ENCODE assay signal across 9 cellular contexts in genomic region chr12:43776498-43776897, GRCh38. TPM values are rescaled to one million over a fixed set of nuclear protein-coding genes. Genes with fewer than 3 reads are reported as not detected.
DNase-seq lines count a peak whose midpoint lies in the region; ATAC-seq and TF ChIP-seq lines count a peak whose summit lies in the region.
"Had no signal": no experiment of that assay in that cellular context is flagged by ENCODE, and none has a peak within 500 bp of the region (broad histone marks: within the 10 kb centered on the region; RNA-seq: fewer than 3 reads in every experiment).

No MANE protein-coding gene starts in this region.

- H3K27me3 ChIP-seq in CD4-positive, alpha-beta memory T cell (ENCODE audit: insufficient read depth, low read length), result no peaks in the 10 kb centered on the region
- H3K27me3 ChIP-seq in NT2/D1 (ENCODE audit: insufficient read depth, insufficient read length), result no peaks in the 10 kb centered on the region
- no peaks in the 10 kb centered on the region for H3K27me3 ChIP-seq in tibial nerve
- H3K27me3 ChIP-seq in gastrocnemius medialis, result no peaks in the 10 kb centered on the region
- H3K27me3 ChIP-seq: SJSA1 had no signal

- no peak overlapping the region for H3K27ac Mint-ChIP-seq in CD4-positive, alpha-beta memory T cell
- H3K27ac Mint-ChIP-seq in activated T-helper 1 cell treated with anti-CD3 and anti-CD28 coated beads, Interleukin-12 subunit alpha, Interleukin-12 subunit beta, Interleukin-2, Interleukin-4 antibody, amounts not matched to agents 30 ng/mL and 10 ng/mL and 1 ng/mL, durations not matched to agents 14 hours and 24 hours and 36 hours, result no peak overlapping the region

- no peaks in the 10 kb centered on the region for H3K27me3 Mint-ChIP-seq in CD4-positive, alpha-beta memory T cell
- H3K27me3 Mint-ChIP-seq in activated T-helper 1 cell treated with anti-CD3 and anti-CD28 coated beads, Interleukin-12 subunit alpha, Interleukin-12 subunit beta, Interleukin-2, Interleukin-4 antibody, amounts not matched to agents 30 ng/mL and 10 ng/mL and 1 ng/mL, durations not matched to agents 14 hours and 24 hours and 36 hours (ENCODE audit: insufficient read depth), result no peaks in the 10 kb centered on the region

- POLR2A ChIA-PET in CD4-positive, alpha-beta memory T cell (lab: Charles Lee; ENCODE audit: partially characterized antibody), result interaction anchor here (1.6 to 2.1 kb wide), 2 partner anchors 17 to 106 kb away, joined by 4 to 8 read pairs; no protein-coding TSS in a partner anchor

- H3K4me1 Mint-ChIP-seq in CD4-positive, alpha-beta memory T cell, result peaks cover 1 to 6% (median 4%) of the 10 kb centered on the region in 4 donors
- H3K4me1 Mint-ChIP-seq in activated T-helper 1 cell treated with anti-CD3 and anti-CD28 coated beads, Interleukin-12 subunit alpha, Interleukin-12 subunit beta, Interleukin-2, Interleukin-4 antibody, amounts not matched to agents 30 ng/mL and 10 ng/mL and 1 ng/mL, durations not matched to agents 14 hours and 24 hours and 36 hours (ENCODE audit: low read depth), result peaks cover 6% of the 10 kb centered on the region

- no peaks in the 10 kb centered on the region for H3K9me3 ChIP-seq in CD4-positive, alpha-beta memory T cell (ENCODE audit: control insufficient read depth in 1 of 2, low read length in 2 of 2)
- H3K9me3 ChIP-seq in NT2/D1 (ENCODE audit: insufficient read depth, low read length) (no peaks in the 10 kb centered on the region), tibial nerve (no peaks in the 10 kb centered on the region), gastrocnemius medialis (no peaks in the 10 kb centered on the region)
- H3K9me3 ChIP-seq: SJSA1 had no signal

- no peak overlapping the region for H3K4me3 ChIP-seq in CD4-positive, alpha-beta memory T cell (ENCODE audit: low read length in 2 of 2)
- H3K4me3 ChIP-seq in NT2/D1 (ENCODE audit: insufficient read length, low read depth) (no peak overlapping the region), tibial nerve (no peak overlapping the region), gastrocnemius medialis (no peak overlapping the region)
- H3K4me3 ChIP-seq: SJSA1 had no signal

- no peak overlapping the region for H3K27ac ChIP-seq in CD4-positive, alpha-beta memory T cell (ENCODE audit: low read depth, low read length)
- H3K27ac ChIP-seq in tibial nerve, result no peak overlapping the region
- H3K27ac ChIP-seq in gastrocnemius medialis, result no peak overlapping the region
- H3K27ac ChIP-seq: SJSA1 had no signal

- intact Hi-C loops in CD4-positive, alpha-beta memory T cell (cut with micrococcal nuclease), result loop anchor here (1.0 kb wide), 1 partner anchor 106 kb away; no protein-coding TSS in a partner anchor
- intact Hi-C loops in gastrocnemius medialis (cut with DNase I; ENCODE audit: low total_unique reads), result no loop called here
- intact Hi-C loops in activated T-helper 1 cell treated with anti-CD3 and anti-CD28 coated beads, Interleukin-12 subunit alpha, Interleukin-12 subunit beta, Interleukin-2, Interleukin-4 antibody, amounts not matched to agents 30 ng/mL and 10 ng/mL and 1 ng/mL, durations not matched to agents 14 hours and 24 hours and 36 hours (cut with micrococcal nuclease), result loop anchor here (1.0 kb wide), 1 partner anchor 106 kb away; no protein-coding TSS in a partner anchor

- DNase-seq in CD4-positive, alpha-beta memory T cell, result peak in 4 of 5 donors; percentile 19 to 38 (median 32)
- DNase-seq in NT2/D1 (ENCODE audit: low read depth, low spot score) (peak; percentile 22), fibroblast of gingiva (ENCODE audit: low read depth) (peak; percentile 11), tibial nerve (ENCODE audit: low spot score in 2 of 2) (peak in 1 of 2 donors; percentile 8), gastrocnemius medialis (no peak), NCI-H2107 (lab: John Stamatoyannopoulos, UW) (no peak)
- no peak for DNase-seq in activated T-helper 1 cell treated with anti-CD3 and anti-CD28 coated beads, Interleukin-12 subunit alpha, Interleukin-12 subunit beta, Interleukin-2, Interleukin-4 antibody, amounts not matched to agents 30 ng/mL and 10 ng/mL and 1 ng/mL, durations not matched to agents 14 hours and 24 hours and 36 hours (ENCODE audit: low spot score)

- no peaks in the 10 kb centered on the region for H3K4me1 ChIP-seq in CD4-positive, alpha-beta memory T cell (ENCODE audit: insufficient read depth, low read length)
- H3K4me1 ChIP-seq in NT2/D1 (ENCODE audit: insufficient read depth, insufficient read length) (no peaks in the 10 kb centered on the region), tibial nerve (no peaks in the 10 kb centered on the region), gastrocnemius medialis (no peaks in the 10 kb centered on the region)
- H3K4me1 ChIP-seq: SJSA1 had no signal

- in situ Hi-C loops in gastrocnemius medialis (cut with MboI; ENCODE audit: low sequenced_read_pairs in 4 of 4), result no loop called here

- H3K4me3 Mint-ChIP-seq in CD4-positive, alpha-beta memory T cell, result no peak overlapping the region
- H3K4me3 Mint-ChIP-seq in activated T-helper 1 cell treated with anti-CD3 and anti-CD28 coated beads, Interleukin-12 subunit alpha, Interleukin-12 subunit beta, Interleukin-2, Interleukin-4 antibody, amounts not matched to agents 30 ng/mL and 10 ng/mL and 1 ng/mL, durations not matched to agents 14 hours and 24 hours and 36 hours, result no peak overlapping the region

- 50 to 51% methylated on average over 3 of the region's 3 CpGs for WGBS in tibial nerve, 2 donors

- no peak for TF ChIP-seq EP300 in tibial nerve (IDR thresholded peaks at IDR 0.05)

- ATAC-seq in GM21576 (IDR thresholded peaks at IDR 0.05; ENCODE audit: unreplicated experiment) (peak; percentile 50), gastrocnemius medialis (no peak)

- H3K36me3 Mint-ChIP-seq in CD4-positive, alpha-beta memory T cell, result peaks cover 27 to 43% of the 10 kb centered on the region in 2 donors
- peaks cover 29% of the 10 kb centered on the region for H3K36me3 Mint-ChIP-seq in activated T-helper 1 cell treated with anti-CD3 and anti-CD28 coated beads, Interleukin-12 subunit alpha, Interleukin-12 subunit beta, Interleukin-2, Interleukin-4 antibody, amounts not matched to agents 30 ng/mL and 10 ng/mL and 1 ng/mL, durations not matched to agents 14 hours and 24 hours and 36 hours (ENCODE audit: low read depth)

- TF ChIP-seq CTCF in tibial nerve (IDR thresholded peaks at IDR 0.05) (peak in 4 of 5 experiments; percentile 13 to 43 (median 23)), gastrocnemius medialis (IDR thresholded peaks at IDR 0.05 in 4 of 5, conservative IDR thresholded peaks at IDR 0.05 in 1 of 5) (peak in 1 of 5 experiments; percentile 27)

- peaks cover 66% of the 10 kb centered on the region for H3K36me3 ChIP-seq in CD4-positive, alpha-beta memory T cell (ENCODE audit: insufficient read depth, low read length)
- H3K36me3 ChIP-seq in NT2/D1 (ENCODE audit: insufficient read depth, insufficient read length, low read length) (peaks cover 9% of the 10 kb centered on the region), tibial nerve (peaks cover 0 to 75% (median 0%) of the 10 kb centered on the region in 3 donors), gastrocnemius medialis (peaks cover 0 to 67% of the 10 kb centered on the region in 2 donors)

- CTCF ChIA-PET in CD4-positive, alpha-beta memory T cell (lab: Charles Lee; ENCODE audit: partially characterized antibody), result interaction anchor here (1.0 to 4.4 kb wide), 5 partner anchors 16 to 107 kb away, joined by 3 to 59 read pairs (median 4); partner anchors contain the start of genes IRAK4 and PUS7L

- no peak for TF ChIP-seq POLR2A in tibial nerve (IDR thresholded peaks at IDR 0.05)
- TF ChIP-seq POLR2A in gastrocnemius medialis (IDR thresholded peaks at IDR 0.05), result no peak

- H3K9me3 Mint-ChIP-seq in CD4-positive, alpha-beta memory T cell, result no peaks in the 10 kb centered on the region
- H3K9me3 Mint-ChIP-seq in activated T-helper 1 cell treated with anti-CD3 and anti-CD28 coated beads, Interleukin-12 subunit alpha, Interleukin-12 subunit beta, Interleukin-2, Interleukin-4 antibody, amounts not matched to agents 30 ng/mL and 10 ng/mL and 1 ng/mL, durations not matched to agents 14 hours and 24 hours and 36 hours, result no peaks in the 10 kb centered on the region

- no peak overlapping the region for H3K9ac ChIP-seq in NT2/D1 (ENCODE audit: insufficient read length, low read depth)

RNA-seq across cellular contexts. Expression of gene IRAK4, which starts 17.7 kb away (rescaled TPM):
- total RNA-seq in CD4-positive, alpha-beta memory T cell, result 10 to 100 TPM; 64.0 to 73.1 TPM
- 10 to 100 TPM; 31.3 to 35.9 TPM for polyA plus RNA-seq in CD4-positive, alpha-beta memory T cell
- 10 to 100 TPM; 16.3 to 24.6 (median 22.4) TPM for total RNA-seq in tibial nerve
- 10 to 100 TPM in 1 of 4 donors, 1 to 10 TPM in 3; 2.5 to 10.0 (median 2.9) TPM for total RNA-seq in gastrocnemius medialis
- total RNA-seq in activated T-helper 1 cell treated with anti-CD3 and anti-CD28 coated beads, Interleukin-12 subunit alpha, Interleukin-12 subunit beta, Interleukin-2, Interleukin-4 antibody, amounts not matched to agents 30 ng/mL and 10 ng/mL and 1 ng/mL, durations not matched to agents 14 hours and 24 hours and 36 hours, result 21.4 and 22.5 TPM in 2 replicates

RNA-seq across cellular contexts. Expression of gene PUS7L, which starts 17.9 kb away (rescaled TPM):
- total RNA-seq in CD4-positive, alpha-beta memory T cell, result 10 to 100 TPM; 25.5 to 25.6 TPM
- polyA plus RNA-seq in CD4-positive, alpha-beta memory T cell, result 10 to 100 TPM; 25.4 to 26.8 TPM
- 1 to 10 TPM; 3.9 to 9.8 (median 7.0) TPM for total RNA-seq in tibial nerve
- 1 to 10 TPM; 2.0 to 5.8 (median 3.7) TPM for total RNA-seq in gastrocnemius medialis
- 23.1 and 25.4 TPM in 2 replicates for total RNA-seq in activated T-helper 1 cell treated with anti-CD3 and anti-CD28 coated beads, Interleukin-12 subunit alpha, Interleukin-12 subunit beta, Interleukin-2, Interleukin-4 antibody, amounts not matched to agents 30 ng/mL and 10 ng/mL and 1 ng/mL, durations not matched to agents 14 hours and 24 hours and 36 hours

RNA-seq across cellular contexts. Expression of gene TWF1, which starts 29.6 kb away (rescaled TPM):
- 10 to 100 TPM; 31.0 to 32.4 TPM for total RNA-seq in CD4-positive, alpha-beta memory T cell
- 10 to 100 TPM; 13.1 to 15.0 TPM for polyA plus RNA-seq in CD4-positive, alpha-beta memory T cell
- total RNA-seq in tibial nerve (10 to 100 TPM; 65.1 to 82.2 (median 71.0) TPM), gastrocnemius medialis (10 to 100 TPM in 2 of 4 donors, 1 to 10 TPM in 2; 7.4 to 10.7 (median 9.0) TPM)
- 28.4 and 29.2 TPM in 2 replicates for total RNA-seq in activated T-helper 1 cell treated with anti-CD3 and anti-CD28 coated beads, Interleukin-12 subunit alpha, Interleukin-12 subunit beta, Interleukin-2, Interleukin-4 antibody, amounts not matched to agents 30 ng/mL and 10 ng/mL and 1 ng/mL, durations not matched to agents 14 hours and 24 hours and 36 hours

RNA-seq across cellular contexts. Expression of gene TMEM117, which starts 59.4 kb away (rescaled TPM):
- 1 to 10 TPM; 3.7 to 4.7 TPM for total RNA-seq in CD4-positive, alpha-beta memory T cell
- polyA plus RNA-seq in CD4-positive, alpha-beta memory T cell, result 1 to 10 TPM; 3.0 to 3.8 TPM
- total RNA-seq in tibial nerve (10 to 100 TPM; 16.9 to 24.9 (median 21.1) TPM), gastrocnemius medialis (10 to 100 TPM in 1 of 4 donors, 1 to 10 TPM in 3; 3.5 to 19.4 (median 6.1) TPM)
- 1.1 and 2.2 TPM in 2 replicates for total RNA-seq in activated T-helper 1 cell treated with anti-CD3 and anti-CD28 coated beads, Interleukin-12 subunit alpha, Interleukin-12 subunit beta, Interleukin-2, Interleukin-4 antibody, amounts not matched to agents 30 ng/mL and 10 ng/mL and 1 ng/mL, durations not matched to agents 14 hours and 24 hours and 36 hours

Comparison
In these comparisons a context has a peak if more than half of its experiments do, and no peak if none do; other contexts are left out.
1. DNase-seq: peak in CD4-positive, alpha-beta memory T cell (4 of 5), NT2/D1 (single experiment) and fibroblast of gingiva (single experiment); none in gastrocnemius medialis (0 of 2), NCI-H2107 (single experiment) and activated T-helper 1 cell treated with anti-CD3 and anti-CD28 coated beads, Interleukin-12 subunit alpha, Interleukin-12 subunit beta, Interleukin-2, Interleukin-4 antibody, amounts not matched to agents 30 ng/mL and 10 ng/mL and 1 ng/mL, durations not matched to agents 14 hours and 24 hours and 36 hours (single experiment).